ENCODE assay signal across 8 cellular contexts in the genomic region with DNA sequence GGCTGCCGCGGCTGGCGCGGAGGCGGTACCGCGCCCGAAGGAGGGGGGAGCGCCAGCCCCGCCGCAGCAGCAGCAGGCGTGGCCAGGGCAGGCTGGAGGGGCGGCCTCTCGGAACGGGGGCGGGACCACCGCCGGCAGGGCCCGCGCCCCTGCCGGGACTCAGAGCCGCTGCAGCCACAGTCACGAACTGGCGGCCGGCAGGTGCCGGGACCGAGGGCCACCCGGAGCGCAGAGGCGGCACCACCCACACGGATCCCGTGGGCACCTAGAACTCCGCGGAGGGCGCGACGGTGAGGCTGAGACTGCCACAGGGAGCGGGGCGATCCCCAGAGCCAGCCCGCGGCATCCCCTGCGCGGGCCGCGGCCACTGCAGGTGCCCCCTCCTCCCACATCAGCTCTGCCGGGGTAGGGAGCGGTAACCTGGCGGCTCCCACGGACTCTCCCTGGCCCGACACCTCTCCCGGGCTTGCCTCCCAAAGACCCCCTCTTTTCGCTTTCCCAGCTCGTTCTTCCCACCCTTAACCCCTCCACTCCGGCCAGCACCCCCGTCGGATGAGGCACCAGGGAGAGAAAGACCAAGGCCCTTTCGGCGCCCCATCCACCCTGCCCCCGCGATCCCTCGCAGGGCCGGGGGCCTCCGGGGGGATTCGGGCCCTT. TPM values are rescaled to one million over a fixed set of nuclear protein-coding genes. Genes with fewer than 3 reads are reported as not detected.
DNase-seq lines count a peak whose midpoint lies in the region; ATAC-seq and TF ChIP-seq lines count a peak whose summit lies in the region.

VWA5B2 (plus strand) TSS at position 162 of the 657 bp plus-strand sequence. CDS start 944 bp downstream, outside the sequence.

- no peaks in the 10 kb centered on the region for H3K36me3 Mint-ChIP-seq in activated CD8-positive, alpha-beta T cell treated with anti-CD3 and anti-CD28 coated beads, Interleukin-2, amount 10 ng/mL, durations not matched to agents 7 days and 5 days (ENCODE audit: low read depth)
- H3K36me3 Mint-ChIP-seq in effector memory CD8-positive, alpha-beta T cell (ENCODE audit: insufficient read depth), result peaks cover 3% of the 10 kb centered on the region

- no peaks in the 10 kb centered on the region for H3K9me3 ChIP-seq in mucosa of descending colon

- POLR2A ChIA-PET in activated CD8-positive, alpha-beta T cell treated with anti-CD3 and anti-CD28 coated beads, Interleukin-2, amount 10 ng/mL, durations not matched to agents 7 days and 5 days (lab: Charles Lee), result no interaction called here

- peaks cover 48% of the 10 kb centered on the region for H3K27me3 Mint-ChIP-seq in activated CD8-positive, alpha-beta T cell treated with anti-CD3 and anti-CD28 coated beads, Interleukin-2, amount 10 ng/mL, durations not matched to agents 7 days and 5 days (ENCODE audit: low read depth)
- H3K27me3 Mint-ChIP-seq in effector memory CD8-positive, alpha-beta T cell, result peaks cover 60 to 80% of the 10 kb centered on the region in 2 donors

- intact Hi-C loops in Right ventricle myocardium inferior (cut with DNase I) (no loop called here), cardiac septum (cut with DNase I) (no loop called here), mucosa of descending colon (cut with DNase I, micrococcal nuclease) (no loop called here)

- peak within 1 kb of the TSS; percentile 37 for H3K4me3 Mint-ChIP-seq in activated CD8-positive, alpha-beta T cell treated with anti-CD3 and anti-CD28 coated beads, Interleukin-2, amount 10 ng/mL, durations not matched to agents 7 days and 5 days
- peak within 1 kb of the TSS; percentile 82 to 89 for H3K4me3 Mint-ChIP-seq in effector memory CD8-positive, alpha-beta T cell

- ATAC-seq in Right ventricle myocardium inferior (peak; percentile 91), HG03108 (IDR thresholded peaks at IDR 0.05; ENCODE audit: unreplicated experiment) (peak; percentile 64), mucosa of descending colon (peak; percentile 81)
- peak; percentile 97 for ATAC-seq in activated CD8-positive, alpha-beta T cell treated with anti-CD3 and anti-CD28 coated beads, Interleukin-2, amount 10 ng/mL, durations not matched to agents 7 days and 5 days
- peak; percentile 97 for ATAC-seq in effector memory CD8-positive, alpha-beta T cell (replicated peaks)

- no peaks in the 10 kb centered on the region for H3K9me3 Mint-ChIP-seq in activated CD8-positive, alpha-beta T cell treated with anti-CD3 and anti-CD28 coated beads, Interleukin-2, amount 10 ng/mL, durations not matched to agents 7 days and 5 days (ENCODE audit: insufficient read depth)
- H3K9me3 Mint-ChIP-seq in effector memory CD8-positive, alpha-beta T cell, result no peaks in the 10 kb centered on the region

- DNase-seq in Right ventricle myocardium inferior (ENCODE audit: missing footprints) (no peak), cardiac septum (ENCODE audit: low spot score) (no peak), NCI-H524 (lab: John Stamatoyannopoulos, UW) (peak; percentile 60 to 85), mucosa of descending colon (peak; percentile 33 to 68 (median 67))
- DNase-seq in activated CD8-positive, alpha-beta T cell treated with anti-CD3 and anti-CD28 coated beads, Interleukin-2, amount 10 ng/mL, durations not matched to agents 7 days and 5 days, result peak; percentile 74
- DNase-seq in effector memory CD8-positive, alpha-beta T cell, result peak; percentile 67 to 82 (median 74)
- peak; percentile 8 to 49 for DNase-seq in stimulated activated CD8-positive, alpha-beta memory T cell treated with anti-CD3 and anti-CD28 coated beads, Interleukin-4, amount 100 ng/mL, for 4 hours (ENCODE audit: low read depth in 2 of 2, low spot score in 1 of 2)

- H3K4me1 ChIP-seq in mucosa of descending colon (ENCODE audit: low read depth), result peaks cover 24% of the 10 kb centered on the region

- CTCF ChIA-PET in activated CD8-positive, alpha-beta T cell treated with anti-CD3 and anti-CD28 coated beads, Interleukin-2, amount 10 ng/mL, durations not matched to agents 7 days and 5 days (lab: Charles Lee), result interaction anchor here (0.9 to 4.9 kb wide), 4 partner anchors 14 to 35 kb away, joined by 4 to 45 read pairs (median 8); partner anchors contain the start of gene EEF1AKMT4

- TF ChIP-seq CTCF in mucosa of descending colon (IDR thresholded peaks at IDR 0.05), result no peak

- no peak within 1 kb of the TSS for H3K27ac Mint-ChIP-seq in activated CD8-positive, alpha-beta T cell treated with anti-CD3 and anti-CD28 coated beads, Interleukin-2, amount 10 ng/mL, durations not matched to agents 7 days and 5 days
- H3K27ac Mint-ChIP-seq in effector memory CD8-positive, alpha-beta T cell, result peak within 1 kb of the TSS in 1 of 2 donors; percentile 75

- peaks cover 9% of the 10 kb centered on the region for H3K4me1 Mint-ChIP-seq in activated CD8-positive, alpha-beta T cell treated with anti-CD3 and anti-CD28 coated beads, Interleukin-2, amount 10 ng/mL, durations not matched to agents 7 days and 5 days (ENCODE audit: low read depth)
- H3K4me1 Mint-ChIP-seq in effector memory CD8-positive, alpha-beta T cell (ENCODE audit: low read depth in 2 of 2), result peaks cover 10% of the 10 kb centered on the region in 2 donors

- H3K36me3 ChIP-seq in mucosa of descending colon (ENCODE audit: low read depth), result no peaks in the 10 kb centered on the region

- H3K4me3 ChIP-seq in mucosa of descending colon, result no peak within 1 kb of the TSS

RNA-seq across cellular contexts. Expression of gene VWA5B2, which starts in this region (rescaled TPM):
- total RNA-seq in Right ventricle myocardium inferior, result not detected
- total RNA-seq in cardiac septum, result not detected
- total RNA-seq in activated CD8-positive, alpha-beta T cell treated with anti-CD3 and anti-CD28 coated beads, Interleukin-2, amount 10 ng/mL, durations not matched to agents 7 days and 5 days, result not detected
- 1 to 10 TPM in 2 of 3 donors, under 1 TPM in 1; 0.60 to 2.9 (median 2.6) TPM for total RNA-seq in mucosa of descending colon

Comparison
In these comparisons a context has a peak if more than half of its experiments do, and no peak if none do; other contexts are left out.
1. Peak in ATAC-seq in Right ventricle myocardium inferior; RNA of the gene not detected or under 1 TPM.
2. Peak in DNase-seq and ATAC-seq in activated CD8-positive, alpha-beta T cell treated with anti-CD3 and anti-CD28 coated beads, Interleukin-2, amount 10 ng/mL, durations not matched to agents 7 days and 5 days; RNA of the gene not detected or under 1 TPM.
3. DNase-seq: peak in NCI-H524 (2 of 2), effector memory CD8-positive, alpha-beta T cell (3 of 3), mucosa of descending colon (3 of 3) and stimulated activated CD8-positive, alpha-beta memory T cell treated with anti-CD3 and anti-CD28 coated beads, Interleukin-4, amount 100 ng/mL, for 4 hours (2 of 2); none in Right ventricle myocardium inferior (single experiment) and cardiac septum (single experiment).
4. Peak in every context shown above with its lines, with median percentiles within 50 percentile points of each other: ATAC-seq.